Comparison of ENCODE assay signal across 30 cellular contexts in the genomic region with DNA sequence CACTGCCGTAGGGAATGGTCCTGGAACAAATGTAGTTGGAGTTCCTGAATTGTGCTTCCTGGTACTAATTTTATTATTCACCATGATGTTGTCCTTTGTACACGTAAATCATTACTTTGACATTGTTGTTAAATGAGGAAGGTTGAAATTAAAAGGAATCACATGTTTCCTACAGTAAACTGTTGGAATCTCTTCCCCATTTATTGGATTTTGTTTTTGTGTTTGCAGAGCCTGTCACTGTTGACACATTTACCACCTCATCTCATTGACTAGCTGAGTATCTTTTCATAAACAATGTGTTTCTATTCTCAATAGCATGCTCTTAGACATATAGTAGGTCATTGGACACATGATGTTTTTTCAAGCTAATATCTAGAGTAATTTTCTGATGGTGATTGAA.
"Had no signal": no experiment of that assay in that cellular context is flagged by ENCODE, and none has a peak within 500 bp of the region (broad histone marks: within the 10 kb centered on the region; RNA-seq: fewer than 3 reads in every experiment).

No MANE protein-coding gene starts in this region.

- H3K27me3 ChIP-seq: left lung, neural progenitor cell, neutrophil, ovary, right atrium auricular region, right lobe of liver, tibial nerve, uterus had no signal

- H3K9me3 ChIP-seq: left lung, lower lobe of right lung, neutrophil, ovary, right atrium auricular region, right lobe of liver, tibial nerve, uterus had no signal

- H3K36me3 Mint-ChIP-seq: immature natural killer cell; naive B cell; natural killer cell; neural progenitor cell; stimulated activated memory B cell treated with anti-CD40 and anti-IgM and Interleukin-4, amounts not matched to agents 10 μg/mL and 1 μg/mL and 100 μg/mL, for 72 hours; type B pancreatic cell had no signal

- H3K4me1 ChIP-seq: left lung, lower lobe of right lung, neural progenitor cell, right atrium auricular region, right lobe of liver, tibial nerve, uterus had no signal

- ATAC-seq: left colon; left lung; lower lobe of right lung; natural killer cell; stimulated activated memory B cell treated with anti-CD40 and anti-IgM and Interleukin-4, amounts not matched to agents 10 μg/mL and 1 μg/mL and 100 μg/mL, for 72 hours; stimulated activated naive CD8-positive, alpha-beta T cell treated with anti-CD3 and anti-CD28 coated beads, Interleukin-15, amount 100 ng/mL, for 72 hours had no signal

- H3K27ac ChIP-seq: left lung, lower lobe of right lung, neural progenitor cell, neutrophil, ovary, right atrium auricular region, tibial nerve, uterus had no signal

- H2AFZ ChIP-seq: neural progenitor cell had no signal

- H3K27ac Mint-ChIP-seq: immature natural killer cell; naive B cell; natural killer cell; nephron progenitor cell; neural progenitor cell; progenitor cell of endocrine pancreas; stimulated activated memory B cell treated with anti-CD40 and anti-IgM and Interleukin-4, amounts not matched to agents 10 μg/mL and 1 μg/mL and 100 μg/mL, for 72 hours; stimulated activated naive CD8-positive, alpha-beta T cell treated with anti-CD3 and anti-CD28 coated beads, Interleukin-15, amount 100 ng/mL, for 72 hours; type B pancreatic cell had no signal

- DNase-seq: immature natural killer cell; kidney; left colon; left lung; lower lobe of right lung; mammary epithelial cell; mesenchymal stem cell; naive B cell; natural killer cell; nephron progenitor cell; occipital lobe; ovary; right lobe of liver; stimulated activated CD4-positive, alpha-beta T cell treated with anti-CD3 and anti-CD28 coated beads, Interleukin-1b, Interleukin-23, amount 100 ng/mL, for 48 hours; stimulated activated CD4-positive, alpha-beta T cell treated with anti-CD3 and anti-CD28 coated beads, Interleukin-2, amount 100 ng/mL, for 48 hours; stimulated activated CD4-positive, alpha-beta T cell treated with anti-CD3 and anti-CD28 coated beads, Interleukin-4, amount 100 ng/mL, for 4 hours; stimulated activated CD8-positive, alpha-beta memory T cell treated with anti-CD3 and anti-CD28 coated beads, Interleukin-4, amount 100 ng/mL, for 48 hours; stimulated activated naive CD4-positive, alpha-beta T cell treated with Interleukin-2 at 50 U/mL for 16 hours; stimulated activated naive CD8-positive, alpha-beta T cell treated with anti-CD3 and anti-CD28 coated beads, Interleukin-15, amount 100 ng/mL, for 72 hours; substantia nigra; uterus had no signal

- H3K9ac ChIP-seq: neural progenitor cell had no signal

- H3K4me1 Mint-ChIP-seq: immature natural killer cell; naive B cell; natural killer cell; stimulated activated memory B cell treated with anti-CD40 and anti-IgM and Interleukin-4, amounts not matched to agents 10 μg/mL and 1 μg/mL and 100 μg/mL, for 72 hours; stimulated activated naive CD8-positive, alpha-beta T cell treated with anti-CD3 and anti-CD28 coated beads, Interleukin-15, amount 100 ng/mL, for 72 hours had no signal

- H3K9me3 Mint-ChIP-seq: naive B cell; nephron progenitor cell; neural progenitor cell; stimulated activated memory B cell treated with anti-CD40 and anti-IgM and Interleukin-4, amounts not matched to agents 10 μg/mL and 1 μg/mL and 100 μg/mL, for 72 hours; stimulated activated naive CD8-positive, alpha-beta T cell treated with anti-CD3 and anti-CD28 coated beads, Interleukin-15, amount 100 ng/mL, for 72 hours; type B pancreatic cell had no signal

- H3K36me3 ChIP-seq: left lung, lower lobe of right lung, neural progenitor cell, neutrophil, ovary, right atrium auricular region, right lobe of liver, tibial nerve, uterus had no signal

- H3K27me3 Mint-ChIP-seq: naive B cell; progenitor cell of endocrine pancreas; stimulated activated memory B cell treated with anti-CD40 and anti-IgM and Interleukin-4, amounts not matched to agents 10 μg/mL and 1 μg/mL and 100 μg/mL, for 72 hours; stimulated activated naive CD8-positive, alpha-beta T cell treated with anti-CD3 and anti-CD28 coated beads, Interleukin-15, amount 100 ng/mL, for 72 hours; type B pancreatic cell had no signal

- H3K4me3 Mint-ChIP-seq: immature natural killer cell; naive B cell; natural killer cell; nephron progenitor cell; neural progenitor cell; stimulated activated memory B cell treated with anti-CD40 and anti-IgM and Interleukin-4, amounts not matched to agents 10 μg/mL and 1 μg/mL and 100 μg/mL, for 72 hours; stimulated activated naive CD8-positive, alpha-beta T cell treated with anti-CD3 and anti-CD28 coated beads, Interleukin-15, amount 100 ng/mL, for 72 hours; type B pancreatic cell had no signal

- FAIRE-seq: islet of Langerhans, kidney had no signal

- H3K4me2 ChIP-seq: neural progenitor cell, smooth muscle cell had no signal

- H3K4me3 ChIP-seq: left lung, lower lobe of right lung, neural progenitor cell, ovary, right atrium auricular region, right lobe of liver, smooth muscle cell, tibial nerve, uterus had no signal
